Comparison of ENCODE assay signal across 8 cellular contexts in genomic region chr12:56257071-56257470, GRCh38. TPM values are rescaled to one million over a fixed set of nuclear protein-coding genes. Genes with fewer than 3 reads are reported as not detected.
DNase-seq lines count a peak whose midpoint lies in the region; ATAC-seq, FAIRE-seq and TF ChIP-seq lines count a peak whose summit lies in the region.

No MANE protein-coding gene starts in this region.

- peak overlapping the region; percentile 96 for H3K9ac ChIP-seq in NT2/D1 (ENCODE audit: insufficient read length, low read depth)
- peak overlapping the region; percentile 68 for H3K9ac ChIP-seq in endocrine pancreas (ENCODE audit: control insufficient read depth, insufficient read depth, low read length)

- H3K9me3 ChIP-seq in NT2/D1 (ENCODE audit: insufficient read depth, low read length), result no peaks in the 10 kb centered on the region
- H3K9me3 ChIP-seq in endocrine pancreas (ENCODE audit: control insufficient read depth, low read length), result no peaks in the 10 kb centered on the region
- H3K9me3 ChIP-seq in neutrophil, result no peaks in the 10 kb centered on the region

- intact Hi-C loops in left colon (cut with DNase I, micrococcal nuclease), result no loop called here

- H3K27ac ChIP-seq in C4-2B, result peak overlapping the region; percentile 80
- H3K27ac ChIP-seq in neutrophil, result no peak overlapping the region

- no peak for TF ChIP-seq CTCF in C4-2B (conservative IDR thresholded peaks at IDR 0.05)
- no peak for TF ChIP-seq CTCF in neutrophil (IDR thresholded peaks at IDR 0.05)
- TF ChIP-seq CTCF in D721Med (IDR thresholded peaks at IDR 0.05; ENCODE audit: insufficient read depth, missing control alignments), result no peak

- H3K27me3 ChIP-seq in NT2/D1 (ENCODE audit: insufficient read depth, insufficient read length) (peaks cover 10% of the 10 kb centered on the region), endocrine pancreas (ENCODE audit: control insufficient read depth, insufficient read depth, low read length) (no peaks in the 10 kb centered on the region), neutrophil (no peaks in the 10 kb centered on the region)

- FAIRE-seq in GM19239 (lab: Jason Lieb, UNC) (no peak), D721Med (lab: Jason Lieb, UNC) (no peak)

- no peak for ATAC-seq in left colon

- H3K36me3 ChIP-seq in NT2/D1 (ENCODE audit: insufficient read depth, insufficient read length, low read length) (peaks cover 52% of the 10 kb centered on the region), endocrine pancreas (ENCODE audit: control insufficient read depth, insufficient read depth, low read length) (peaks cover under 1% of the 10 kb centered on the region), neutrophil (peaks cover 42% of the 10 kb centered on the region)

- H3K4me1 ChIP-seq in NT2/D1 (ENCODE audit: insufficient read depth, insufficient read length) (peaks cover 12% of the 10 kb centered on the region), endocrine pancreas (ENCODE audit: control insufficient read depth, insufficient read depth, low read length) (no peaks in the 10 kb centered on the region), neutrophil (ENCODE audit: control insufficient read depth in 1 of 2, insufficient read depth in 1 of 2, low read depth in 1 of 2, low read length in 1 of 2) (peaks cover 15 to 19% of the 10 kb centered on the region in 2 experiments)

- DNase-seq in NT2/D1 (ENCODE audit: low read depth, low spot score) (no peak), GM19239 (ENCODE audit: insufficient read length, low spot score) (no peak), GM19240 (ENCODE audit: insufficient read length, low spot score) (no peak), left colon (no peak), D721Med (ENCODE audit: insufficient read length, low spot score) (no peak)

- H3K4me3 ChIP-seq in NT2/D1 (ENCODE audit: insufficient read length, low read depth) (peak overlapping the region; percentile 82), endocrine pancreas (ENCODE audit: control insufficient read depth, insufficient read depth, low read length) (peak overlapping the region; percentile 41), neutrophil (ENCODE audit: low read depth in 1 of 2, low read length in 1 of 2) (peak overlapping the region; percentile 73 to 96)

RNA-seq across cellular contexts. Expression of gene ANKRD52, which starts 1.1 kb away (rescaled TPM):
- 10 to 100 TPM; 47.4 to 54.8 TPM for total RNA-seq in left colon

RNA-seq across cellular contexts. Expression of gene COQ10A, which starts 9.7 kb away (rescaled TPM):
- total RNA-seq in left colon, result 1 to 10 TPM; 4.1 to 5.3 TPM

RNA-seq across cellular contexts. Expression of gene SLC39A5, which starts 27.2 kb away (rescaled TPM):
- total RNA-seq in left colon, result 100 to 1,000 TPM; 152 to 244 TPM

RNA-seq across cellular contexts. Expression of gene NABP2, which starts 32.9 kb away (rescaled TPM):
- total RNA-seq in left colon, result 10 to 100 TPM; 23.2 to 29.5 TPM

RNA-seq across cellular contexts. Expression of gene RNF41, which starts 35.3 kb away (rescaled TPM):
- 10 to 100 TPM; 31.5 to 35.1 TPM for total RNA-seq in left colon
